18 cellular contexts compared by ENCODE assay signal in the genomic region with DNA sequence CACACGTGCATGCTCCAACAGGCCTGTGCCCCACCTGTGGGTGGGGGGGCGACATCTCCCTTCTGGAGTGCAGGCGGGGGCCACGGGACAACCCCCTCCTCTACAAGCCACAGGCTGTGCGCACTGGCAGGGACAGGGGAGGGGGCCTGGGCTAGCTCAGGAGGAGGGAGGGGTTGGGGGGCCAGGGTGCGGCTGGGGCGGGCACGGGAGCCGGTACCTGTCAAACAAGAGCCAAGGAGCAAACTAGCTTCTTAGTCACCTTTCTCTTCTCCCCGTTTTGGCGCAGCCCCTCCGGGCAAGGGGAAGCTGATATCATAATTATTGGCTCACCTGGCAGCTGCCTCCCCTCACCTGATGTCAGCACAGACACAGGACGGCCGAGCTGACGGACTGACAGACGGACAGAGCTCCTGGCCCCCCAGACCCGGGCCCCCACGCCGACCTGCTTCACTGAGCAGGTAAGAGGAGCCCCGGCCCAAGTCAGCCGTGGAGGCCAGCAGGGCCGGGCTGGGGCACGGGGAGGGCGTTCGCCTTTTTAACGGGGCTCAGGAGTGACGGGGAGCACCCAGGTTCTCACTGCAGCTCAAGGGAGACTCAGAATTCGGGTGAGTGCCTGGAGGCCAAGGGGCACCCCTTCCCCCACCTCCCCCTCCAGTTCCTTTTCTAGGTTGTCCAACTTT. TPM values are rescaled to one million over a fixed set of nuclear protein-coding genes. Genes with fewer than 3 reads are reported as not detected.
DNase-seq lines count a peak whose midpoint lies in the region; ATAC-seq and TF ChIP-seq lines count a peak whose summit lies in the region.
"Had no signal": no experiment of that assay in that cellular context is flagged by ENCODE, and none has a peak within 500 bp of the region (broad histone marks: within the 10 kb centered on the region; RNA-seq: fewer than 3 reads in every experiment).

TSS of gene FOXN1 (plus strand) at position 363 of the 680 bp plus-strand sequence. CDS start 17,622 bp downstream, outside the sequence.

- H3K36me3 ChIP-seq in osteoblast (ENCODE audit: insufficient read depth, low read length) (no peaks in the 10 kb centered on the region), upper lobe of right lung (no peaks in the 10 kb centered on the region)

- no CpG with 5 or more reads among the region's 28 CpGs for WGBS in H9 (ENCODE audit: extremely low coverage, insufficient read length, low lambda C conversion rate)

- no peak within 1 kb of the TSS for H4K8ac ChIP-seq in H9 (replicated peaks; ENCODE audit: insufficient read length, low read depth, low read length)

- H3K18ac ChIP-seq in H9 (ENCODE audit: insufficient read length, low read depth, low read length), result no peak within 1 kb of the TSS

- H3K79me2 ChIP-seq in H9 (ENCODE audit: insufficient read depth, low read length), result no peaks in the 10 kb centered on the region
- no peaks in the 10 kb centered on the region for H3K79me2 ChIP-seq in osteoblast (ENCODE audit: insufficient read depth, low read length)

- H2BK120ac ChIP-seq in H9 (ENCODE audit: low read depth, low read length, poor library complexity, severe bottlenecking), result no peak within 1 kb of the TSS

- no peak within 1 kb of the TSS for H3T11ph ChIP-seq in H9 (ENCODE audit: low read length)

- H3K23me2 ChIP-seq in H9 (ENCODE audit: insufficient read length, low read depth, low read length, poor library complexity, severe bottlenecking), result no peaks in the 10 kb centered on the region

- H3K4me2 ChIP-seq in H9 (ENCODE audit: insufficient read depth, insufficient read length, low read length), result no peak within 1 kb of the TSS
- no peak within 1 kb of the TSS for H3K4me2 ChIP-seq in osteoblast (ENCODE audit: insufficient read depth, low read length)

- DNase-seq in H9 (no peak), RWPE1 (ENCODE audit: low spot score) (peak; percentile 76), osteoblast (ENCODE audit: insufficient read length, low spot score, missing footprints) (peak; percentile 76), upper lobe of right lung (no peak), NCI-H510A (lab: John Stamatoyannopoulos, UW) (no peak)
- no peak for DNase-seq in central memory CD4-positive, alpha-beta T cell
- DNase-seq: ACHN; CD4-positive, alpha-beta memory T cell; DMS79; KG1; NCI-H1092; NCI-H187 treated with DMSO at 0.1 percent for 48 hours; NCI-H526; SHP77 treated with DMSO at 0.1 percent for 48 hours had no signal

- H3K9ac ChIP-seq in H9 (ENCODE audit: extremely low read depth, insufficient read length, low read length), result no peak within 1 kb of the TSS

- H3K9me3 ChIP-seq in H9 (ENCODE audit: control insufficient read depth, low read depth, low read length) (no peaks in the 10 kb centered on the region), osteoblast (ENCODE audit: low read depth, low read length) (no peaks in the 10 kb centered on the region), upper lobe of right lung (no peaks in the 10 kb centered on the region)

- H3K9me3 Mint-ChIP-seq in H9, result no peaks in the 10 kb centered on the region
- H3K9me3 Mint-ChIP-seq: CD4-positive, alpha-beta memory T cell had no signal

- H3K27ac Mint-ChIP-seq in H9, result peak within 1 kb of the TSS in 2 of 3 experiments; percentile 55 to 76; a peak in 3 of 7 replicates
- H3K27ac Mint-ChIP-seq: CD4-positive, alpha-beta memory T cell had no signal

- H3K27me3 ChIP-seq in H9 (ENCODE audit: insufficient read depth, low read length), result no peaks in the 10 kb centered on the region
- peaks cover 67% of the 10 kb centered on the region for H3K27me3 ChIP-seq in osteoblast (ENCODE audit: insufficient read depth, low read length)
- peaks cover 13% of the 10 kb centered on the region for H3K27me3 ChIP-seq in upper lobe of right lung

- no peak within 1 kb of the TSS for H3K23ac ChIP-seq in H9 (ENCODE audit: insufficient read length, low read depth, low read length)

- no peak within 1 kb of the TSS for H4K5ac ChIP-seq in H9 (ENCODE audit: insufficient read length, low read depth, low read length)

- no peak within 1 kb of the TSS for H3K56ac ChIP-seq in H9 (ENCODE audit: insufficient read length, low read depth, low read length)

- no peaks in the 10 kb centered on the region for H3K79me1 ChIP-seq in H9 (ENCODE audit: insufficient read depth, low read depth, low read length, poor library complexity, severe bottlenecking)

- no peak within 1 kb of the TSS for H2BK15ac ChIP-seq in H9 (ENCODE audit: low read depth, low read length)

- no peak within 1 kb of the TSS for H4K91ac ChIP-seq in H9 (ENCODE audit: insufficient read length, low read depth, low read length)

- no peaks in the 10 kb centered on the region for H3K36me3 Mint-ChIP-seq in H9 (ENCODE audit: insufficient read depth in 1 of 3, low read depth in 3 of 3)
- H3K36me3 Mint-ChIP-seq: CD4-positive, alpha-beta memory T cell had no signal

- H2BK5ac ChIP-seq in H9 (ENCODE audit: insufficient read length, low read length), result no peak within 1 kb of the TSS

- TF ChIP-seq CTCF in H9 (conservative IDR thresholded peaks at IDR 0.05) (no peak), RWPE1 (conservative IDR thresholded peaks at IDR 0.05; ENCODE audit: low read depth) (no peak), osteoblast (IDR thresholded peaks at IDR 0.05; ENCODE audit: extremely low read depth, low read depth, low read length) (no peak), upper lobe of right lung (IDR thresholded peaks at IDR 0.05) (no peak)

- H3K27ac ChIP-seq in H9 (ENCODE audit: insufficient read length, low read depth, low read length) (no peak within 1 kb of the TSS), RWPE1 (peak within 1 kb of the TSS; percentile 76), osteoblast (ENCODE audit: low read depth, low read length) (no peak within 1 kb of the TSS), upper lobe of right lung (no peak within 1 kb of the TSS)

- H3K27me3 Mint-ChIP-seq in H9 (ENCODE audit: low read depth), result peaks cover 21% of the 10 kb centered on the region

- peaks cover 3 to 23% of the 10 kb centered on the region in 2 experiments for H3K4me1 Mint-ChIP-seq in H9
- H3K4me1 Mint-ChIP-seq: CD4-positive, alpha-beta memory T cell had no signal

- no peak within 1 kb of the TSS for H3K14ac ChIP-seq in H9 (ENCODE audit: insufficient read depth, low read length)

- no peak within 1 kb of the TSS for H2AK5ac ChIP-seq in H9 (ENCODE audit: insufficient read length, low read length)

- no peak within 1 kb of the TSS for H3K4me3 ChIP-seq in osteoblast (ENCODE audit: insufficient read depth, low read length)
- H3K4me3 ChIP-seq in upper lobe of right lung, result no peak within 1 kb of the TSS

- CTCF ChIA-PET in RWPE1 (lab: Yijun Ruan, JAX), result interaction anchor here (0.6 to 1.1 kb wide), 3 partner anchors 11 to 34 kb away, joined by 3 read pairs; no protein-coding TSS in a partner anchor

- ATAC-seq in esophagus mucosa, result peak; percentile 62
- ATAC-seq in GM18517 (IDR thresholded peaks at IDR 0.05; ENCODE audit: unreplicated experiment), result no peak
- ATAC-seq in upper lobe of right lung, result no peak
- ATAC-seq: Panc1 had no signal

- POLR2A ChIA-PET in RWPE1 (lab: Yijun Ruan, JAX; ENCODE audit: low non-redundant PET), result interaction anchor here (2.3 kb wide), 1 partner anchor 22 kb away, joined by 8 read pairs; no protein-coding TSS in a partner anchor

- no peak within 1 kb of the TSS for H2BK12ac ChIP-seq in H9 (ENCODE audit: insufficient read length, low read depth, low read length)

- H2AFZ ChIP-seq in H9 (ENCODE audit: low read length), result no peak within 1 kb of the TSS
- no peak within 1 kb of the TSS for H2AFZ ChIP-seq in osteoblast (ENCODE audit: low read length)

- intact Hi-C loops in upper lobe of right lung (cut with DNase I), result no loop called here

- H2BK20ac ChIP-seq in H9 (ENCODE audit: low read depth, low read length, poor library complexity, severe bottlenecking), result no peak within 1 kb of the TSS

- no peaks in the 10 kb centered on the region for H4K20me1 ChIP-seq in H9 (ENCODE audit: control insufficient read depth, insufficient read depth, insufficient read length)
- H4K20me1 ChIP-seq in osteoblast (ENCODE audit: insufficient read depth, low read length), result no peaks in the 10 kb centered on the region

- no peak within 1 kb of the TSS for H3K4ac ChIP-seq in H9 (ENCODE audit: low read depth, low read length)

- H3K4me3 Mint-ChIP-seq in H9, result no peak within 1 kb of the TSS

- H3K4me1 ChIP-seq in H9 (ENCODE audit: insufficient read depth, low read length) (no peaks in the 10 kb centered on the region; the same call in 1 of the 2 replicates), osteoblast (ENCODE audit: insufficient read depth, low read length) (no peaks in the 10 kb centered on the region), upper lobe of right lung (no peaks in the 10 kb centered on the region)

RNA-seq across cellular contexts. Expression of gene FOXN1, which starts in this region (rescaled TPM):
- total RNA-seq in H9 (2021), result not detected in 2 replicates
- 14.8 TPM for total RNA-seq in esophagus mucosa
- not detected in 2 replicates for total RNA-seq in osteoblast
- total RNA-seq in upper lobe of right lung, result 0.35 TPM
- total RNA-seq: CD4-positive, alpha-beta memory T cell; M059J had no signal

Comparison
In these comparisons a context has a peak if more than half of its experiments do, and no peak if none do; other contexts are left out.
1. RNA of gene FOXN1 (total RNA-seq): 14.8 TPM in esophagus mucosa (single experiment); 0.35 TPM in upper lobe of right lung (single experiment), not detected in H9 and not detected in osteoblast; every median in the first group is over 10 times any median in the second.
2. Peak in DNase-seq in osteoblast; RNA of the gene not detected or under 1 TPM.